In the genomic region with DNA sequence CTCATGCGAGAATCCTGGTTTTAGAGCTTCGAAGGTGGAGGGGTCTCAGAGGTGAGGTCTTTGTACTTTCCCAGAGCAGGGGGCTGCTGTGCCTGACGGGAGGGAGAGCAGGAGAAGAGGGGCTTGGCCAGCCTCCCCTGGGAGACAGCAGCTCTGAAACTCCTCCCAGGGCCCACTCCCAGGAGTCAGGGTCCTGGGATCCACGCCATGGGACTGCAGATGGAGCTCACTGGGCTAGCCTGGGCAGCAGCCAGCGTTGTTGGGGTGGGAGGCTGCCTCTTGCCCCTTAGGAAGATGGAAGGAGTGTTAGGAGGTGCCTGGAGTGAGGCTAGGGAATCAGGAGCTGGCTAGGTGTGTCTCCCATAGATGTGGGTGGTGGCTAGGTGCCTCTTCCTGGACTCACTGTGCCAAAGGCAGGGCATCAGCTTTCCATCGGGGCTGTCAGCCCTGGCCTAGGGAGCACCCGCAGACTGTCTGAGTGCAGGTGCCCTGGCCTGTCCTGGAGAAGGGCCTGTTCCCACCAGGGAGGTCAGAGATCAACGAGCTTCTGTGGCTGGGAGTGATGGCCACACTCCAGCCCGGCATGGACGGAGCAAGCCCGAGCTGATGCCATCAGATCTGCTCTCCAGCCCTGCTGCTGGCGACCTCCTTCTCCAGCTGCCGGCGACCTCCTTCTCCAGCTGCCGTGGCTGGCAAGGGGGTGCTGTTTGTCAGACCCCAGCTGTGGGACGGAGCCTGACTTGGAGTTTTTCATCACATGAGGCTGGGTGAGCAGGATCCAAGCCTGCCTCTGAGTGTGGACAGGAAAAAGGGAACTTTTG, we compare ENCODE assay signal across 23 cellular contexts.
DNase-seq lines count a peak whose midpoint lies in the region; ATAC-seq, FAIRE-seq and TF ChIP-seq lines count a peak whose summit lies in the region.
"Had no signal": no experiment of that assay in that cellular context is flagged by ENCODE, and none has a peak within 500 bp of the region (broad histone marks: within the 10 kb centered on the region; RNA-seq: fewer than 3 reads in every experiment).

No MANE protein-coding gene starts in this region.

- POLR2A ChIA-PET in activated CD4-positive, alpha-beta memory T cell treated with anti-CD3 and anti-CD28 coated beads for 36 hours (lab: Charles Lee) = no interaction called here

- ATAC-seq in left lobe of liver (peak; percentile 30), gastrocnemius medialis (peak; percentile 4 to 43), GM21737 (IDR thresholded peaks at IDR 0.05; ENCODE audit: unreplicated experiment) (no peak)
- ATAC-seq: activated naive CD4-positive, alpha-beta T cell treated with anti-CD3 and anti-CD28 coated beads, Interleukin-2, amount 50 U/mL, for 72 hours; K562 had no signal

- H3K4me3 Mint-ChIP-seq in astrocyte (ENCODE audit: unreplicated experiment) = no peak overlapping the region
- H3K4me3 Mint-ChIP-seq in activated CD4-positive, alpha-beta memory T cell treated with anti-CD3 and anti-CD28 coated beads for 36 hours = no peak overlapping the region
- H3K4me3 Mint-ChIP-seq: brain had no signal

- no peak for FAIRE-seq in astrocyte (lab: Jason Lieb, UNC)
- FAIRE-seq: K562, keratinocyte had no signal

- H3K4me1 Mint-ChIP-seq in astrocyte (ENCODE audit: low read depth, unreplicated experiment) = no peaks in the 10 kb centered on the region
- no peaks in the 10 kb centered on the region for H3K4me1 Mint-ChIP-seq in activated CD4-positive, alpha-beta memory T cell treated with anti-CD3 and anti-CD28 coated beads for 36 hours (ENCODE audit: low read depth)

- H3K4me3 ChIP-seq in astrocyte (ENCODE audit: insufficient read depth, low read depth, low read length) = no peak overlapping the region
- no peak overlapping the region for H3K4me3 ChIP-seq in gastrocnemius medialis
- H3K4me3 ChIP-seq: heart left ventricle, K562, skin epidermis, tibial nerve had no signal

- H3K27me3 ChIP-seq in astrocyte (ENCODE audit: insufficient read depth, low read length) (no peaks in the 10 kb centered on the region), gastrocnemius medialis (no peaks in the 10 kb centered on the region)
- H3K27me3 ChIP-seq: heart left ventricle, tibial nerve had no signal

- TF ChIP-seq POLR2A in gastrocnemius medialis (IDR thresholded peaks at IDR 0.05) = no peak

- peaks cover 17% of the 10 kb centered on the region for H3K4me1 ChIP-seq in astrocyte (ENCODE audit: insufficient read depth, low read length)
- no peaks in the 10 kb centered on the region for H3K4me1 ChIP-seq in gastrocnemius medialis

- H3K9me3 ChIP-seq in astrocyte (ENCODE audit: insufficient read depth, low read depth, low read length) (no peaks in the 10 kb centered on the region), gastrocnemius medialis (no peaks in the 10 kb centered on the region)
- H3K9me3 ChIP-seq: tibial nerve had no signal

- H3K36me3 ChIP-seq in astrocyte (ENCODE audit: insufficient read depth, low read length) (no peaks in the 10 kb centered on the region), gastrocnemius medialis (no peaks in the 10 kb centered on the region)
- H3K36me3 ChIP-seq: heart left ventricle, tibial nerve had no signal

- H3K9ac ChIP-seq in astrocyte (ENCODE audit: low read length) = no peak overlapping the region

- no peak for TF ChIP-seq CTCF in astrocyte (IDR thresholded peaks at IDR 0.05; ENCODE audit: insufficient read depth, low read depth, low read length)
- no peak for TF ChIP-seq CTCF in gastrocnemius medialis (IDR thresholded peaks at IDR 0.05 in 4 of 5, conservative IDR thresholded peaks at IDR 0.05 in 1 of 5)

- no peaks in the 10 kb centered on the region for H3K9me3 Mint-ChIP-seq in astrocyte (ENCODE audit: unreplicated experiment)
- no peaks in the 10 kb centered on the region for H3K9me3 Mint-ChIP-seq in activated CD4-positive, alpha-beta memory T cell treated with anti-CD3 and anti-CD28 coated beads for 36 hours
- H3K9me3 Mint-ChIP-seq: activated naive CD4-positive, alpha-beta T cell treated with anti-CD3 and anti-CD28 coated beads, Interleukin-2, amount 50 U/mL, for 72 hours had no signal

- no peak overlapping the region for H3K4me2 ChIP-seq in astrocyte (ENCODE audit: low read length)

- intact Hi-C loops in gastrocnemius medialis (cut with DNase I; ENCODE audit: low total_unique reads) = no loop called here
- intact Hi-C loops in activated CD4-positive, alpha-beta memory T cell treated with anti-CD3 and anti-CD28 coated beads for 36 hours (cut with micrococcal nuclease) = no loop called here

- H4K20me1 ChIP-seq in astrocyte (ENCODE audit: insufficient read depth, low read length) = no peaks in the 10 kb centered on the region

- DNase-seq in DMS 273 (lab: John Stamatoyannopoulos, UW; ENCODE audit: unreplicated experiment) = peak; percentile 3
- no peak for DNase-seq in DMS 273 treated with DMSO at 0.1 percent for 48 hours (lab: John Stamatoyannopoulos, UW)
- no peak for DNase-seq in astrocyte (ENCODE audit: low read depth)
- DNase-seq in left lobe of liver (ENCODE audit: low spot score) = peak; percentile 41
- peak; percentile 21 to 43 for DNase-seq in gastrocnemius medialis
- no peak for DNase-seq in activated CD4-positive, alpha-beta memory T cell treated with anti-CD3 and anti-CD28 coated beads for 36 hours
- DNase-seq in HT-29 (ENCODE audit: low spot score) = no peak
- DNase-seq: dermis blood vessel endothelial cell; NCI-H1105 treated with DMSO at 0.1 percent for 48 hours; NCI-H2171 treated with DMSO at 0.1 percent for 48 hours; NCI-H82; occipital lobe; stimulated activated CD4-positive, alpha-beta T cell treated with anti-CD3 and anti-CD28 coated beads, Interleukin-4, amount 100 ng/mL, for 4 hours had no signal

- H2AFZ ChIP-seq in astrocyte (ENCODE audit: low read depth, low read length) = no peak overlapping the region

- CTCF ChIA-PET in activated CD4-positive, alpha-beta memory T cell treated with anti-CD3 and anti-CD28 coated beads for 36 hours (lab: Charles Lee) = interaction anchor here (0.6 to 1.4 kb wide), 3 partner anchors 25 to 318 kb away, joined by 3 to 6 read pairs (median 4); no protein-coding TSS in a partner anchor

- H3K27me3 Mint-ChIP-seq in astrocyte (ENCODE audit: low read depth, unreplicated experiment) = peaks cover 5% of the 10 kb centered on the region
- H3K27me3 Mint-ChIP-seq in activated CD4-positive, alpha-beta memory T cell treated with anti-CD3 and anti-CD28 coated beads for 36 hours = peaks cover 5% of the 10 kb centered on the region
- H3K27me3 Mint-ChIP-seq: brain had no signal

- H3K27ac ChIP-seq in astrocyte (ENCODE audit: low read depth, low read length) (no peak overlapping the region), gastrocnemius medialis (peak overlapping the region; percentile 21 to 47 (median 28))
- H3K27ac ChIP-seq: 22Rv1, C4-2B, skin epidermis had no signal

- no peaks in the 10 kb centered on the region for H3K36me3 Mint-ChIP-seq in astrocyte (ENCODE audit: low read depth, unreplicated experiment)
- H3K36me3 Mint-ChIP-seq in activated CD4-positive, alpha-beta memory T cell treated with anti-CD3 and anti-CD28 coated beads for 36 hours = no peaks in the 10 kb centered on the region
- H3K36me3 Mint-ChIP-seq: activated naive CD4-positive, alpha-beta T cell treated with anti-CD3 and anti-CD28 coated beads, Interleukin-2, amount 50 U/mL, for 72 hours; brain had no signal

- H3K27ac Mint-ChIP-seq in astrocyte (ENCODE audit: unreplicated experiment) = peak overlapping the region; percentile 73
- no peak overlapping the region for H3K27ac Mint-ChIP-seq in activated CD4-positive, alpha-beta memory T cell treated with anti-CD3 and anti-CD28 coated beads for 36 hours
- H3K27ac Mint-ChIP-seq: activated naive CD4-positive, alpha-beta T cell treated with anti-CD3 and anti-CD28 coated beads, Interleukin-2, amount 50 U/mL, for 72 hours; brain had no signal

- in situ Hi-C loops in gastrocnemius medialis (cut with MboI; ENCODE audit: low sequenced_read_pairs in 4 of 4) = loop anchor here in 2 of 4 donors (10.0 kb wide), 2 partner anchors 282 to 292 kb away; a partner anchor contains a TSS

- no peaks in the 10 kb centered on the region for H3K79me2 ChIP-seq in astrocyte (ENCODE audit: insufficient read depth, low read length)

Comparison
In these comparisons a context has a peak if more than half of its experiments do, and no peak if none do; other contexts are left out.
1. DNase-seq: peak in DMS 273 (single experiment), left lobe of liver (single experiment) and gastrocnemius medialis (2 of 2); none in DMS 273 treated with DMSO at 0.1 percent for 48 hours (single experiment), astrocyte (single experiment), activated CD4-positive, alpha-beta memory T cell treated with anti-CD3 and anti-CD28 coated beads for 36 hours (single experiment) and HT-29 (single experiment).